In the genomic region with DNA sequence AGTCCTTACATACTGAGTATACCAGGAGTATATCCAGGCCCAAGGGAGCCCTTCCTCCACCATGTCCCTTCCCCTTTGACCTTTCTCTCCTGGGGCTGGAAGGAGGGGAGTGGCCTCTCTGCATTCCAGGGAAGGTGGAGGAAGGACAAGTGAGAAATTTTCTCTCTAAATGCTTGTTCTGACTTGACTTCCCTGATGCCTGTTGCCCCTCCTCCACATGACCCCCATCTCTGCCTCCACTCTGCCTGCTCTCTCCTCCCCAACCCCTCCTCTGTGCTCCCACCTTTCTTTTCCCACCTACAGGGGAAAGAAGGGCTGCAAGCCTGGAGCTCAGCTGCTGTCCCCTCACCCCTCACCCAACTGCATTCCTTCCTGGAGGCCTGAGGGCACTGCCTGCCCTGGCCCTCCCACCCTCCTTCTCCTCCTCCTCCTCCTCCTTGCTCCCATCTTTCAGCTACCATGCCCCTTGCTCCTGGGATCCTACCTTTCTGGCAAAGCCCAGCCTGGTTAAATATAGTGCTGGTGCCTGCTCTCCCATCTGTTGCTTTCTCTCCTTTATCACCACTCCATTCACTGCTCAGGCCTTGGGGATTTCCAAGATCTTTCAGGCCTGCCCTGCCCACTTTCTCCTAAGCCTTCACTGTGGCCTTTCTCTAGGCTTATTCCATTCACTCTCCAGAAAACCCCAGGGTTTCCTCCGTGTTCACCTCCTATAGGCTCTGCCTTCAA, we compare ENCODE assay signal across 1 cellular context.
TF ChIP-seq lines count a peak whose summit lies in the region.

No MANE protein-coding gene starts in this region.

TF ChIP-seq in H1, 55 proteins besides CTCF, POLR2A, EP300 and RAD21:
- TF ChIP-seq TAF1 (IDR thresholded peaks at IDR 0.05; ENCODE audit: low read depth, low read length), result peak; percentile 45; the same call in 1 of the 2 replicates
- TF ChIP-seq JUND (IDR thresholded peaks at IDR 0.05; ENCODE audit: low read length), result no peak
- TF ChIP-seq CHD1 (IDR thresholded peaks at IDR 0.05; ENCODE audit: low read depth, low read length), result no peak
- TF ChIP-seq SAP30 (IDR thresholded peaks at IDR 0.05; ENCODE audit: insufficient read depth, insufficient replicate concordance, low read length), result no peak
- TF ChIP-seq SIX5 (IDR thresholded peaks at IDR 0.05; ENCODE audit: low read depth, low read length), result no peak
- TF ChIP-seq BACH1 (IDR thresholded peaks at IDR 0.05; ENCODE audit: low read length), result no peak
- no peak for TF ChIP-seq KDM5A (IDR thresholded peaks at IDR 0.05; ENCODE audit: low read length)
- peak; percentile 33; the same call in 1 of the 2 replicates for TF ChIP-seq KDM1A (IDR thresholded peaks at IDR 0.05; ENCODE audit: borderline replicate concordance, low read length)
- peak; percentile 37 for TF ChIP-seq CTBP2 (IDR thresholded peaks at IDR 0.05; ENCODE audit: borderline replicate concordance, insufficient read depth, insufficient read length, low read length)
- peak; percentile 88 for TF ChIP-seq ASH2L (IDR thresholded peaks at IDR 0.05; ENCODE audit: low read length)
- TF ChIP-seq, protein P1, sequence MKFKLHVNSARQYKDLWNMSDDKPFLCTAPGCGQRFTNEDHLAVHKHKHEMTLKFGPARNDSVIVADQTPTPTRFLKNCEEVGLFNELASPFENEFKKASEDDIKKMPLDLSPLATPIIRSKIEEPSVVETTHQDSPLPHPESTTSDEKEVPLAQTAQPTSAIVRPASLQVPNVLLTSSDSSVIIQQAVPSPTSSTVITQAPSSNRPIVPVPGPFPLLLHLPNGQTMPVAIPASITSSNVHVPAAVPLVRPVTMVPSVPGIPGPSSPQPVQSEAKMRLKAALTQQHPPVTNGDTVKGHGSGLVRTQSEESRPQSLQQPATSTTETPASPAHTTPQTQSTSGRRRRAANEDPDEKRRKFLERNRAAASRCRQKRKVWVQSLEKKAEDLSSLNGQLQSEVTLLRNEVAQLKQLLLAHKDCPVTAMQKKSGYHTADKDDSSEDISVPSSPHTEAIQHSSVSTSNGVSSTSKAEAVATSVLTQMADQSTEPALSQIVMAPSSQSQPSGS (IDR thresholded peaks at IDR 0.05; ENCODE audit: low read length), result no peak
- no peak for TF ChIP-seq RFX5 (IDR thresholded peaks at IDR 0.05; ENCODE audit: borderline replicate concordance, low read depth, low read length)
- no peak for TF ChIP-seq SIRT6 (IDR thresholded peaks at IDR 0.05; ENCODE audit: low read length)
- peak; percentile 60; the same call in 1 of the 2 replicates for TF ChIP-seq CHD2 (IDR thresholded peaks at IDR 0.05; ENCODE audit: low read length)
- TF ChIP-seq, protein P2, sequence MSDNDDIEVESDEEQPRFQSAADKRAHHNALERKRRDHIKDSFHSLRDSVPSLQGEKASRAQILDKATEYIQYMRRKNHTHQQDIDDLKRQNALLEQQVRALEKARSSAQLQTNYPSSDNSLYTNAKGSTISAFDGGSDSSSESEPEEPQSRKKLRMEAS (IDR thresholded peaks at IDR 0.05), result no peak
- no peak for TF ChIP-seq HDAC2 (IDR thresholded peaks at IDR 0.05; ENCODE audit: borderline replicate concordance in 1 of 2, low read depth in 2 of 2, low read length in 2 of 2)
- TF ChIP-seq, protein P3, sequence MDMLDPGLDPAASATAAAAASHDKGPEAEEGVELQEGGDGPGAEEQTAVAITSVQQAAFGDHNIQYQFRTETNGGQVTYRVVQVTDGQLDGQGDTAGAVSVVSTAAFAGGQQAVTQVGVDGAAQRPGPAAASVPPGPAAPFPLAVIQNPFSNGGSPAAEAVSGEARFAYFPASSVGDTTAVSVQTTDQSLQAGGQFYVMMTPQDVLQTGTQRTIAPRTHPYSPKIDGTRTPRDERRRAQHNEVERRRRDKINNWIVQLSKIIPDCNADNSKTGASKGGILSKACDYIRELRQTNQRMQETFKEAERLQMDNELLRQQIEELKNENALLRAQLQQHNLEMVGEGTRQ (IDR thresholded peaks at IDR 0.05; ENCODE audit: low read length), result no peak
- no peak for TF ChIP-seq RNF2 (IDR thresholded peaks at IDR 0.05; ENCODE audit: borderline replicate concordance, low read depth, low read length, missing control alignments, poor library complexity, severe bottlenecking)
- TF ChIP-seq FOSL1 (IDR thresholded peaks at IDR 0.05; ENCODE audit: insufficient read depth, low read depth, low read length), result no peak
- TF ChIP-seq BCL11A (IDR thresholded peaks at IDR 0.05; ENCODE audit: low read depth in 2 of 2, low read length in 2 of 2), result no peak
- TF ChIP-seq SUZ12 (IDR thresholded peaks at IDR 0.05; ENCODE audit: low read length), result no peak
- TF ChIP-seq, protein P4, sequence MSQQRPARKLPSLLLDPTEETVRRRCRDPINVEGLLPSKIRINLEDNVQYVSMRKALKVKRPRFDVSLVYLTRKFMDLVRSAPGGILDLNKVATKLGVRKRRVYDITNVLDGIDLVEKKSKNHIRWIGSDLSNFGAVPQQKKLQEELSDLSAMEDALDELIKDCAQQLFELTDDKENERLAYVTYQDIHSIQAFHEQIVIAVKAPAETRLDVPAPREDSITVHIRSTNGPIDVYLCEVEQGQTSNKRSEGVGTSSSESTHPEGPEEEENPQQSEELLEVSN (IDR thresholded peaks at IDR 0.05), result no peak
- no peak for TF ChIP-seq SP2 (IDR thresholded peaks at IDR 0.05; ENCODE audit: low read length)
- no peak for TF ChIP-seq MAFK (IDR thresholded peaks at IDR 0.05; ENCODE audit: low read depth, low read length)
- no peak for TF ChIP-seq KDM4A (IDR thresholded peaks at IDR 0.05; ENCODE audit: low read depth, low read length, severe bottlenecking)
- no peak for TF ChIP-seq BRCA1 (IDR thresholded peaks at IDR 0.05; ENCODE audit: low read depth, low read length)
- 0 out of 2 replicates have a peak, but pooled peaks have one; percentile 25 for TF ChIP-seq CREB1 (IDR thresholded peaks at IDR 0.05)
- no peak for TF ChIP-seq RXRA (IDR thresholded peaks at IDR 0.05; ENCODE audit: insufficient read depth, low read depth, low read length)
- TF ChIP-seq CBX8 (IDR thresholded peaks at IDR 0.05; ENCODE audit: borderline replicate concordance, low read depth, low read length), result no peak
- TF ChIP-seq GTF2F1 (IDR thresholded peaks at IDR 0.05; ENCODE audit: borderline replicate concordance, low read depth, low read length), result no peak
- TF ChIP-seq SP4 (IDR thresholded peaks at IDR 0.05; ENCODE audit: low read length), result no peak
- 0 out of 2 replicates have a peak, but pooled peaks have one; percentile 26 for TF ChIP-seq YY1 (IDR thresholded peaks at IDR 0.05; ENCODE audit: low read depth, low read length)
- TF ChIP-seq PHF8 (conservative IDR thresholded peaks at IDR 0.05; ENCODE audit: low read depth, low read length), result no peak
- TF ChIP-seq POLR2AphosphoS5 (IDR thresholded peaks at IDR 0.05; ENCODE audit: low read depth, low read length), result no peak
- TF ChIP-seq CEBPB (IDR thresholded peaks at IDR 0.05; ENCODE audit: low read depth, low read length), result no peak
- 0 out of 4 replicates have a peak, but pooled peaks have one; percentile 35 to 38 for TF ChIP-seq SIN3A (conservative IDR thresholded peaks at IDR 0.05 in 1 of 2, IDR thresholded peaks at IDR 0.05 in 1 of 2; ENCODE audit: low read depth in 1 of 2, low read length in 2 of 2)
- peak; percentile 62; the same call in 1 of the 2 replicates for TF ChIP-seq TEAD4 (IDR thresholded peaks at IDR 0.05; ENCODE audit: low read depth, low read length)
- TF ChIP-seq JUN (IDR thresholded peaks at IDR 0.05; ENCODE audit: low read depth, low read length), result no peak
- TF ChIP-seq EZH2 (IDR thresholded peaks at IDR 0.05; ENCODE audit: low read depth, low read length, severe bottlenecking), result no peak
- peak; percentile 86 for TF ChIP-seq SP1 (IDR thresholded peaks at IDR 0.05; ENCODE audit: low read depth, low read length)
- no peak for TF ChIP-seq NRF1 (IDR thresholded peaks at IDR 0.05; ENCODE audit: low read depth, low read length)
- TF ChIP-seq GABPA (IDR thresholded peaks at IDR 0.05; ENCODE audit: borderline replicate concordance, insufficient read depth, low read length), result no peak
- peak; percentile 35 for TF ChIP-seq TAF7 (optimal IDR thresholded peaks at IDR 0.05; ENCODE audit: borderline replicate concordance, low read depth, low read length)
- TF ChIP-seq NANOG (IDR thresholded peaks at IDR 0.05; ENCODE audit: insufficient read depth, low read depth, low read length, poor library complexity, severe bottlenecking), result no peak
- no peak for TF ChIP-seq HDAC6 (IDR thresholded peaks at IDR 0.05; ENCODE audit: low read depth, low read length)
- TF ChIP-seq TCF12 (IDR thresholded peaks at IDR 0.05; ENCODE audit: low read depth, low read length), result peak; percentile 76; the same call in 1 of the 2 replicates
- TF ChIP-seq, protein P5, sequence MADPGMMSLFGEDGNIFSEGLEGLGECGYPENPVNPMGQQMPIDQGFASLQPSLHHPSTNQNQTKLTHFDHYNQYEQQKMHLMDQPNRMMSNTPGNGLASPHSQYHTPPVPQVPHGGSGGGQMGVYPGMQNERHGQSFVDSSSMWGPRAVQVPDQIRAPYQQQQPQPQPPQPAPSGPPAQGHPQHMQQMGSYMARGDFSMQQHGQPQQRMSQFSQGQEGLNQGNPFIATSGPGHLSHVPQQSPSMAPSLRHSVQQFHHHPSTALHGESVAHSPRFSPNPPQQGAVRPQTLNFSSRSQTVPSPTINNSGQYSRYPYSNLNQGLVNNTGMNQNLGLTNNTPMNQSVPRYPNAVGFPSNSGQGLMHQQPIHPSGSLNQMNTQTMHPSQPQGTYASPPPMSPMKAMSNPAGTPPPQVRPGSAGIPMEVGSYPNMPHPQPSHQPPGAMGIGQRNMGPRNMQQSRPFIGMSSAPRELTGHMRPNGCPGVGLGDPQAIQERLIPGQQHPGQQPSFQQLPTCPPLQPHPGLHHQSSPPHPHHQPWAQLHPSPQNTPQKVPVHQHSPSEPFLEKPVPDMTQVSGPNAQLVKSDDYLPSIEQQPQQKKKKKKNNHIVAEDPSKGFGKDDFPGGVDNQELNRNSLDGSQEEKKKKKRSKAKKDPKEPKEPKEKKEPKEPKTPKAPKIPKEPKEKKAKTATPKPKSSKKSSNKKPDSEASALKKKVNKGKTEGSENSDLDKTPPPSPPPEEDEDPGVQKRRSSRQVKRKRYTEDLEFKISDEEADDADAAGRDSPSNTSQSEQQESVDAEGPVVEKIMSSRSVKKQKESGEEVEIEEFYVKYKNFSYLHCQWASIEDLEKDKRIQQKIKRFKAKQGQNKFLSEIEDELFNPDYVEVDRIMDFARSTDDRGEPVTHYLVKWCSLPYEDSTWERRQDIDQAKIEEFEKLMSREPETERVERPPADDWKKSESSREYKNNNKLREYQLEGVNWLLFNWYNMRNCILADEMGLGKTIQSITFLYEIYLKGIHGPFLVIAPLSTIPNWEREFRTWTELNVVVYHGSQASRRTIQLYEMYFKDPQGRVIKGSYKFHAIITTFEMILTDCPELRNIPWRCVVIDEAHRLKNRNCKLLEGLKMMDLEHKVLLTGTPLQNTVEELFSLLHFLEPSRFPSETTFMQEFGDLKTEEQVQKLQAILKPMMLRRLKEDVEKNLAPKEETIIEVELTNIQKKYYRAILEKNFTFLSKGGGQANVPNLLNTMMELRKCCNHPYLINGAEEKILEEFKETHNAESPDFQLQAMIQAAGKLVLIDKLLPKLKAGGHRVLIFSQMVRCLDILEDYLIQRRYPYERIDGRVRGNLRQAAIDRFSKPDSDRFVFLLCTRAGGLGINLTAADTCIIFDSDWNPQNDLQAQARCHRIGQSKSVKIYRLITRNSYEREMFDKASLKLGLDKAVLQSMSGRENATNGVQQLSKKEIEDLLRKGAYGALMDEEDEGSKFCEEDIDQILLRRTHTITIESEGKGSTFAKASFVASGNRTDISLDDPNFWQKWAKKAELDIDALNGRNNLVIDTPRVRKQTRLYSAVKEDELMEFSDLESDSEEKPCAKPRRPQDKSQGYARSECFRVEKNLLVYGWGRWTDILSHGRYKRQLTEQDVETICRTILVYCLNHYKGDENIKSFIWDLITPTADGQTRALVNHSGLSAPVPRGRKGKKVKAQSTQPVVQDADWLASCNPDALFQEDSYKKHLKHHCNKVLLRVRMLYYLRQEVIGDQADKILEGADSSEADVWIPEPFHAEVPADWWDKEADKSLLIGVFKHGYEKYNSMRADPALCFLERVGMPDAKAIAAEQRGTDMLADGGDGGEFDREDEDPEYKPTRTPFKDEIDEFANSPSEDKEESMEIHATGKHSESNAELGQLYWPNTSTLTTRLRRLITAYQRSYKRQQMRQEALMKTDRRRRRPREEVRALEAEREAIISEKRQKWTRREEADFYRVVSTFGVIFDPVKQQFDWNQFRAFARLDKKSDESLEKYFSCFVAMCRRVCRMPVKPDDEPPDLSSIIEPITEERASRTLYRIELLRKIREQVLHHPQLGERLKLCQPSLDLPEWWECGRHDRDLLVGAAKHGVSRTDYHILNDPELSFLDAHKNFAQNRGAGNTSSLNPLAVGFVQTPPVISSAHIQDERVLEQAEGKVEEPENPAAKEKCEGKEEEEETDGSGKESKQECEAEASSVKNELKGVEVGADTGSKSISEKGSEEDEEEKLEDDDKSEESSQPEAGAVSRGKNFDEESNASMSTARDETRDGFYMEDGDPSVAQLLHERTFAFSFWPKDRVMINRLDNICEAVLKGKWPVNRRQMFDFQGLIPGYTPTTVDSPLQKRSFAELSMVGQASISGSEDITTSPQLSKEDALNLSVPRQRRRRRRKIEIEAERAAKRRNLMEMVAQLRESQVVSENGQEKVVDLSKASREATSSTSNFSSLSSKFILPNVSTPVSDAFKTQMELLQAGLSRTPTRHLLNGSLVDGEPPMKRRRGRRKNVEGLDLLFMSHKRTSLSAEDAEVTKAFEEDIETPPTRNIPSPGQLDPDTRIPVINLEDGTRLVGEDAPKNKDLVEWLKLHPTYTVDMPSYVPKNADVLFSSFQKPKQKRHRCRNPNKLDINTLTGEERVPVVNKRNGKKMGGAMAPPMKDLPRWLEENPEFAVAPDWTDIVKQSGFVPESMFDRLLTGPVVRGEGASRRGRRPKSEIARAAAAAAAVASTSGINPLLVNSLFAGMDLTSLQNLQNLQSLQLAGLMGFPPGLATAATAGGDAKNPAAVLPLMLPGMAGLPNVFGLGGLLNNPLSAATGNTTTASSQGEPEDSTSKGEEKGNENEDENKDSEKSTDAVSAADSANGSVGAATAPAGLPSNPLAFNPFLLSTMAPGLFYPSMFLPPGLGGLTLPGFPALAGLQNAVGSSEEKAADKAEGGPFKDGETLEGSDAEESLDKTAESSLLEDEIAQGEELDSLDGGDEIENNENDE (IDR thresholded peaks at IDR 0.05; ENCODE audit: insufficient replicate concordance, low read length), result no peak
- peak; percentile 88; the same call in 1 of the 2 replicates for TF ChIP-seq RBBP5 (IDR thresholded peaks at IDR 0.05; ENCODE audit: borderline replicate concordance, low read depth, low read length)
- TF ChIP-seq POU5F1 (IDR thresholded peaks at IDR 0.05; ENCODE audit: low read depth, low read length), result no peak
- no peak for TF ChIP-seq ZNF274 (IDR thresholded peaks at IDR 0.05; ENCODE audit: borderline replicate concordance, extremely low read depth, low read length)
- TF ChIP-seq CBX5 (IDR thresholded peaks at IDR 0.05; ENCODE audit: low read depth, low read length), result no peak
- peak; percentile 40; the same call in 1 of the 2 replicates for TF ChIP-seq TBP (IDR thresholded peaks at IDR 0.05; ENCODE audit: low read depth, low read length)
- TF ChIP-seq, protein P6, sequence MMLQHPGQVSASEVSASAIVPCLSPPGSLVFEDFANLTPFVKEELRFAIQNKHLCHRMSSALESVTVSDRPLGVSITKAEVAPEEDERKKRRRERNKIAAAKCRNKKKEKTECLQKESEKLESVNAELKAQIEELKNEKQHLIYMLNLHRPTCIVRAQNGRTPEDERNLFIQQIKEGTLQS (IDR thresholded peaks at IDR 0.05; ENCODE audit: insufficient read depth, low read depth, low read length), result no peak
- no peak for TF ChIP-seq SRF (IDR thresholded peaks at IDR 0.05; ENCODE audit: low read depth, low read length)
- TF ChIP-seq EGR1 (IDR thresholded peaks at IDR 0.05; ENCODE audit: borderline replicate concordance, low read depth, low read length), result no peak
TF ChIP-seq in H1: peak in this region for 14.
